10 cellular contexts compared by ENCODE assay signal in the genomic region with DNA sequence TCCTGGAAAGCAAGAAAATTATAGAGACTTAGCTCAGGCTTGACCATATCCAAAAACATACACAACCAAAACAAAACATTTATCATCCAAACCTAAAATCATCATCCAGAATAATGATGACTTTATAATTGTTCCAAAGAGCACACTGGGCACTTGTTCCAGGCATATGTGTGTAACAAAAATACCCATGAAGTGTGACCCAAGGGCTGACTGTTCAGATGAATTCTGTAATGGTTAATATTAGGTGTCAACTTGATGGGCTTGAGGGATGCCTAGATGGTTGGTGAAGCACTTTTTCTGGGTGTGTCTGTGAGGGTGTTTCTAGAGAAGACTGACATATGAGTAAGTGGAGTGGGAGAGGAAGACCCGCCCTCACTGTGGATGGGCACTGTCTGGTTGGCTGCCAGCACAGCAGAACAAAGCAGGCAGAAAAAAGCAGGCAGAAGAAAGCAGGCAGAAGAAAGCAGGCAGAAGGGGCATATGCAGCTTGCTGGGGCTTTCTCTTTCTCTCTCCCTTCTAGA. TPM values are rescaled to one million over a fixed set of nuclear protein-coding genes. Genes with fewer than 3 reads are reported as not detected.
DNase-seq lines count a peak whose midpoint lies in the region; ATAC-seq and TF ChIP-seq lines count a peak whose summit lies in the region.
"Had no signal": no experiment of that assay in that cellular context is flagged by ENCODE, and none has a peak within 500 bp of the region (broad histone marks: within the 10 kb centered on the region; RNA-seq: fewer than 3 reads in every experiment).

No MANE protein-coding gene starts in this region.

- no peak overlapping the region for H3K27ac ChIP-seq in colonic mucosa

- H3K36me3 Mint-ChIP-seq in activated T-helper 17 cell treated with anti-CD3 and anti-CD28 coated beads, Interleukin-2, amount 50 U/mL, for 72 hours (ENCODE audit: low read depth), result no peaks in the 10 kb centered on the region
- H3K36me3 Mint-ChIP-seq in nephron progenitor cell (ENCODE audit: low read depth), result no peaks in the 10 kb centered on the region

- no peaks in the 10 kb centered on the region for H3K36me3 ChIP-seq in colonic mucosa

- no peak overlapping the region for H3K27ac Mint-ChIP-seq in activated T-helper 17 cell treated with anti-CD3 and anti-CD28 coated beads, Interleukin-2, amount 50 U/mL, for 72 hours
- H3K27ac Mint-ChIP-seq in nephron progenitor cell, result no peak overlapping the region

- no peak overlapping the region for H3K9ac ChIP-seq in colonic mucosa (ENCODE audit: low read depth in 2 of 2, low read length in 2 of 2)

- H3K4me3 Mint-ChIP-seq in activated T-helper 17 cell treated with anti-CD3 and anti-CD28 coated beads, Interleukin-2, amount 50 U/mL, for 72 hours, result no peak overlapping the region
- H3K4me3 Mint-ChIP-seq in nephron progenitor cell, result no peak overlapping the region

- no peaks in the 10 kb centered on the region for H3K9me3 ChIP-seq in colonic mucosa

- H3K4me1 ChIP-seq in colonic mucosa, result no peaks in the 10 kb centered on the region

- no peak overlapping the region for H3K4me3 ChIP-seq in colonic mucosa

- in situ Hi-C loops in G401 (cut with HindIII; ENCODE audit: low sequenced_read_pairs), result no loop called here

- peaks cover 9% of the 10 kb centered on the region for H3K4me1 Mint-ChIP-seq in activated T-helper 17 cell treated with anti-CD3 and anti-CD28 coated beads, Interleukin-2, amount 50 U/mL, for 72 hours
- H3K4me1 Mint-ChIP-seq in nephron progenitor cell, result peaks cover 45% of the 10 kb centered on the region

- peak; percentile 84 for ATAC-seq in activated T-helper 17 cell treated with anti-CD3 and anti-CD28 coated beads, Interleukin-2, amount 50 U/mL, for 72 hours (replicated peaks)
- ATAC-seq in HG02623 (IDR thresholded peaks at IDR 0.05; ENCODE audit: unreplicated experiment) (no peak), GM18873 (IDR thresholded peaks at IDR 0.05; ENCODE audit: low FRiP score, unreplicated experiment) (no peak)

- intact Hi-C loops in colonic mucosa (cut with DNase I), result no loop called here

- H3K27me3 ChIP-seq in colonic mucosa, result no peaks in the 10 kb centered on the region

- peaks cover 18% of the 10 kb centered on the region for H3K27me3 Mint-ChIP-seq in activated T-helper 17 cell treated with anti-CD3 and anti-CD28 coated beads, Interleukin-2, amount 50 U/mL, for 72 hours
- H3K27me3 Mint-ChIP-seq in nephron progenitor cell (ENCODE audit: low read depth, poor library complexity), result peaks cover 5% of the 10 kb centered on the region

- TF ChIP-seq CTCF in nephron progenitor cell (IDR thresholded peaks at IDR 0.05) (no peak), colonic mucosa (IDR thresholded peaks at IDR 0.05) (no peak)

- DNase-seq in DMS79 treated with DMSO at 0.1 percent for 48 hours (lab: John Stamatoyannopoulos, UW) (peak; percentile 81), NCI-H1436 (lab: John Stamatoyannopoulos, UW) (peak; percentile 12), nephron progenitor cell (peak; percentile 26), colonic mucosa (no peak), G401 (ENCODE audit: low spot score) (no peak)
- DNase-seq: effector CD4-positive, alpha-beta T cell; MV-4-11 had no signal

- no peaks in the 10 kb centered on the region for H3K9me3 Mint-ChIP-seq in activated T-helper 17 cell treated with anti-CD3 and anti-CD28 coated beads, Interleukin-2, amount 50 U/mL, for 72 hours
- H3K9me3 Mint-ChIP-seq in nephron progenitor cell, result peaks cover 9% of the 10 kb centered on the region

RNA-seq across cellular contexts. Expression of a gene that starts 43.1 kb away (rescaled TPM):
- total RNA-seq in activated T-helper 17 cell treated with anti-CD3 and anti-CD28 coated beads, Interleukin-2, amount 50 U/mL, for 72 hours, result 100 to 1,000 TPM; 303 to 473 TPM
- 1 to 10 TPM; 2.9 to 3.8 TPM for total RNA-seq in colonic mucosa
- not detected in 2 replicates for total RNA-seq in G401 (2014; rRNA removed; shearing (Covaris generic))

RNA-seq across cellular contexts. Expression of a gene that starts 43.6 kb away (rescaled TPM):
- total RNA-seq in activated T-helper 17 cell treated with anti-CD3 and anti-CD28 coated beads, Interleukin-2, amount 50 U/mL, for 72 hours, result 1 to 10 TPM; 2.1 to 10.0 TPM
- total RNA-seq in colonic mucosa, result 10 to 100 TPM; 21.4 to 30.6 TPM
- total RNA-seq in G401 (2014; rRNA removed; shearing (Covaris generic)), result 7.2 and 8.5 TPM in 2 replicates

Comparison
In these comparisons a context has a peak if more than half of its experiments do, and no peak if none do; other contexts are left out.
1. DNase-seq: peak in DMS79 treated with DMSO at 0.1 percent for 48 hours (single experiment), NCI-H1436 (single experiment) and nephron progenitor cell (single experiment); none in colonic mucosa (single experiment) and G401 (single experiment).
2. RNA of a gene that starts 43.1 kb away (total RNA-seq): 303 to 473 TPM in activated T-helper 17 cell treated with anti-CD3 and anti-CD28 coated beads, Interleukin-2, amount 50 U/mL, for 72 hours; 2.9 to 3.8 TPM in colonic mucosa and not detected in G401; every median in the first group is over 10 times any median in the second.